ENCODE assay signal across 8 cellular contexts in genomic region chr7:1530946-1531262, GRCh38. TPM values are rescaled to one million over a fixed set of nuclear protein-coding genes. Genes with fewer than 3 reads are reported as not detected.
DNase-seq lines count a peak whose midpoint lies in the region; ATAC-seq, FAIRE-seq and TF ChIP-seq lines count a peak whose summit lies in the region.

No MANE protein-coding gene starts in this region.

- H3K9me3 ChIP-seq in A673 (ENCODE audit: low read depth, low read length, poor library complexity, severe bottlenecking) = no peaks in the 10 kb centered on the region
- H3K9me3 ChIP-seq in SU-DHL-6 (ENCODE audit: insufficient read depth, low read length) = no peaks in the 10 kb centered on the region
- no peaks in the 10 kb centered on the region for H3K9me3 ChIP-seq in right lobe of liver

- no peaks in the 10 kb centered on the region for H4K20me1 ChIP-seq in SU-DHL-6 (ENCODE audit: low read depth, low read length)

- ATAC-seq in GM19397 (IDR thresholded peaks at IDR 0.05; ENCODE audit: unreplicated experiment) (peak; percentile 30), right lobe of liver (no peak), GM18870 (IDR thresholded peaks at IDR 0.05; ENCODE audit: unreplicated experiment) (no peak)

- TF ChIP-seq POLR2A in right lobe of liver (IDR thresholded peaks at IDR 0.05) = no peak
- no peak for TF ChIP-seq POLR2A in H54 (IDR thresholded peaks at IDR 0.05; ENCODE audit: low read depth, low read length)

- H3K4me2 ChIP-seq in SU-DHL-6 (ENCODE audit: low read depth, low read length, poor library complexity, severe bottlenecking) = peak overlapping the region; percentile 71

- H3K36me3 ChIP-seq in A673 (ENCODE audit: insufficient read depth, low read length, poor library complexity, severe bottlenecking) (no peaks in the 10 kb centered on the region), SU-DHL-6 (ENCODE audit: low read length) (no peaks in the 10 kb centered on the region), right lobe of liver (no peaks in the 10 kb centered on the region)

- H3K4me3 Mint-ChIP-seq in activated CD4-positive, alpha-beta memory T cell treated with anti-CD3 and anti-CD28 coated beads for 36 hours = no peak overlapping the region

- intact Hi-C loops in A673 (cut with micrococcal nuclease; ENCODE audit: unreplicated experiment) = no loop called here
- intact Hi-C loops in right lobe of liver (cut with DNase I) = no loop called here
- intact Hi-C loops in activated CD4-positive, alpha-beta memory T cell treated with anti-CD3 and anti-CD28 coated beads for 36 hours (cut with micrococcal nuclease) = loop anchor here (5.0 kb wide), 1 partner anchor 74 kb away; the partner anchor contains the start of gene MICALL2

- no peak overlapping the region for H2AFZ ChIP-seq in SU-DHL-6 (ENCODE audit: low read depth, low read length, severe bottlenecking)

- H3K27ac Mint-ChIP-seq in activated CD4-positive, alpha-beta memory T cell treated with anti-CD3 and anti-CD28 coated beads for 36 hours = no peak overlapping the region

- H3K4me3 ChIP-seq in A673 (ENCODE audit: low read depth, low read length, poor library complexity, severe bottlenecking) = peak overlapping the region; percentile 52
- peak overlapping the region; percentile 72 for H3K4me3 ChIP-seq in SU-DHL-6 (ENCODE audit: insufficient read depth, low read length, poor library complexity, severe bottlenecking)
- H3K4me3 ChIP-seq in right lobe of liver = peak overlapping the region; percentile 49 to 60 (median 60)

- no peaks in the 10 kb centered on the region for H3K9me3 Mint-ChIP-seq in activated CD4-positive, alpha-beta memory T cell treated with anti-CD3 and anti-CD28 coated beads for 36 hours

- no peak for TF ChIP-seq CTCF in A673 (conservative IDR thresholded peaks at IDR 0.05; ENCODE audit: low read depth, low read length)
- no peak for TF ChIP-seq CTCF in SU-DHL-6 (IDR thresholded peaks at IDR 0.05; ENCODE audit: insufficient read depth, low read length, poor library complexity, severe bottlenecking)
- no peak for TF ChIP-seq CTCF in right lobe of liver (IDR thresholded peaks at IDR 0.05)

- POLR2A ChIA-PET in A673 (lab: Charles Lee; ENCODE audit: low non-redundant PET) = no interaction called here
- POLR2A ChIA-PET in activated CD4-positive, alpha-beta memory T cell treated with anti-CD3 and anti-CD28 coated beads for 36 hours (lab: Charles Lee) = no interaction called here

- DNase-seq in A673 (ENCODE audit: low spot score) = no peak
- no peak for DNase-seq in right lobe of liver
- DNase-seq in H54 (ENCODE audit: insufficient read length, low spot score) = no peak
- DNase-seq in activated CD4-positive, alpha-beta memory T cell treated with anti-CD3 and anti-CD28 coated beads for 36 hours = no peak
- DNase-seq in activated effector memory CD4-positive, alpha-beta T cell treated with anti-CD3 and anti-CD28 coated beads, Interleukin-2, amount 50 U/mL, for 16 hours = no peak

- H3F3A ChIP-seq in SU-DHL-6 (ENCODE audit: insufficient read depth) = 0 out of 2 replicates have a peak, but pooled peaks cover 5% of the 10 kb centered on the region

- H3K4me1 Mint-ChIP-seq in activated CD4-positive, alpha-beta memory T cell treated with anti-CD3 and anti-CD28 coated beads for 36 hours (ENCODE audit: low read depth) = peaks cover 22% of the 10 kb centered on the region

- CTCF ChIA-PET in A673 (lab: Charles Lee) = no interaction called here
- CTCF ChIA-PET in activated CD4-positive, alpha-beta memory T cell treated with anti-CD3 and anti-CD28 coated beads for 36 hours (lab: Charles Lee) = no interaction called here

- H3K27ac ChIP-seq in A673 (ENCODE audit: low read depth, low read length, poor library complexity, severe bottlenecking) = peak overlapping the region; percentile 41
- H3K27ac ChIP-seq in SU-DHL-6 (ENCODE audit: low read depth, low read length) = peak overlapping the region; percentile 52; the same call in 1 of the 2 replicates
- peak overlapping the region; percentile 95 to 100 (median 97) for H3K27ac ChIP-seq in right lobe of liver

- WGBS in right lobe of liver (ENCODE audit: insufficient coverage, low coverage, low lambda C conversion rate, missing lambda C conversion rate) = no CpG with 5 or more reads among the region's 45 CpGs

- H3K36me3 Mint-ChIP-seq in activated CD4-positive, alpha-beta memory T cell treated with anti-CD3 and anti-CD28 coated beads for 36 hours = peaks cover 3% of the 10 kb centered on the region

- peaks cover 5% of the 10 kb centered on the region for H3K27me3 Mint-ChIP-seq in activated CD4-positive, alpha-beta memory T cell treated with anti-CD3 and anti-CD28 coated beads for 36 hours

- H3K9me2 ChIP-seq in SU-DHL-6 (replicated peaks; ENCODE audit: insufficient read depth, low read length) = no peaks in the 10 kb centered on the region

- peak overlapping the region; percentile 78 for H3K9ac ChIP-seq in SU-DHL-6 (ENCODE audit: low read length)

- peaks cover 29% of the 10 kb centered on the region for H3K4me1 ChIP-seq in A673 (ENCODE audit: insufficient read depth, low read length, poor library complexity, severe bottlenecking)
- peaks cover 0 to 15% (median 4%) of the 10 kb centered on the region in 4 donors for H3K4me1 ChIP-seq in right lobe of liver

- BruUV-seq in A673 (replicated peaks; lab: Mats Ljungman, UMichigan) = no TSS peak

- peaks cover 48% of the 10 kb centered on the region for H3K79me2 ChIP-seq in SU-DHL-6 (ENCODE audit: insufficient read depth, low read length)

- no peaks in the 10 kb centered on the region for H3K27me3 ChIP-seq in A673 (replicated peaks; ENCODE audit: insufficient read depth, low read depth, low read length, poor library complexity)
- no peaks in the 10 kb centered on the region for H3K27me3 ChIP-seq in SU-DHL-6 (ENCODE audit: low read length)
- H3K27me3 ChIP-seq in right lobe of liver = no peaks in the 10 kb centered on the region

- FAIRE-seq in H54 (lab: Jason Lieb, UNC) = no peak

RNA-seq across cellular contexts. Expression of gene MAFK, which starts 0.4 kb away (rescaled TPM):
- 14.6 and 16.7 TPM in 2 replicates for total RNA-seq in A673 (2021)
- 10 to 100 TPM in 4 of 6 experiments, 1 to 10 TPM in 2; 6.9 to 29.7 (median 13.1) TPM for total RNA-seq in right lobe of liver
- total RNA-seq in activated CD4-positive, alpha-beta memory T cell treated with anti-CD3 and anti-CD28 coated beads for 36 hours = 10 to 100 TPM; 34.9 to 36.1 TPM

RNA-seq across cellular contexts. Expression of gene TMEM184A, which starts 25.1 kb away (rescaled TPM):
- not detected in 2 replicates for total RNA-seq in A673 (2021)
- total RNA-seq in right lobe of liver = 10 to 100 TPM; 15.1 to 32.8 (median 26.7) TPM
- total RNA-seq in activated CD4-positive, alpha-beta memory T cell treated with anti-CD3 and anti-CD28 coated beads for 36 hours = not detected

RNA-seq across cellular contexts. Expression of gene INTS1, which starts 26.7 kb away (rescaled TPM):
- total RNA-seq in A673 (2021) = 129 and 141 TPM in 2 replicates
- total RNA-seq in right lobe of liver = 10 to 100 TPM; 30.1 to 49.6 (median 41.2) TPM
- total RNA-seq in activated CD4-positive, alpha-beta memory T cell treated with anti-CD3 and anti-CD28 coated beads for 36 hours = 10 to 100 TPM; 86.4 to 92.5 TPM

RNA-seq across cellular contexts. Expression of gene PSMG3, which starts 38.9 kb away (rescaled TPM):
- total RNA-seq in A673 (2021) (54.9 and 57.9 TPM in 2 replicates), right lobe of liver (10 to 100 TPM in 2 of 6 experiments, 1 to 10 TPM in 4; 7.6 to 28.1 (median 9.2) TPM)
- 10 to 100 TPM; 48.1 to 55.0 TPM for total RNA-seq in activated CD4-positive, alpha-beta memory T cell treated with anti-CD3 and anti-CD28 coated beads for 36 hours

Comparison
In these comparisons a context has a peak if more than half of its experiments do, and no peak if none do; other contexts are left out.
1. H3K27ac ChIP-seq: peak in every context shown above with its lines; median percentile 97 in right lobe of liver; 52 in SU-DHL-6; 41 in A673.
2. RNA of gene TMEM184A, which starts 25.1 kb away (total RNA-seq): 15.1 to 32.8 TPM in right lobe of liver; not detected in A673 and not detected in activated CD4-positive, alpha-beta memory T cell treated with anti-CD3 and anti-CD28 coated beads for 36 hours; every median in the first group is over 10 times any median in the second.
3. Peak in every context shown above with its lines, with median percentiles within 50 percentile points of each other: H3K4me3 ChIP-seq.